8 cellular contexts compared by ENCODE assay signal in genomic region chr13:52450012-52450792, GRCh38. TPM values are rescaled to one million over a fixed set of nuclear protein-coding genes. Genes with fewer than 3 reads are reported as not detected.
A peak's percentile ranks its signal among the peaks of the same experiment; 100 is the strongest.
DNase-seq lines count a peak whose midpoint lies in the region; ATAC-seq and TF ChIP-seq lines count a peak whose summit lies in the region.

VPS36 (minus strand) TSS chr13:52450634; CDS start chr13:52450594, 40 bp downstream.

- intact Hi-C loops in PC-3 (cut with micrococcal nuclease): loop anchor here (1.0 to 2.0 kb wide), 2 partner anchors 51 to 107 kb away; no protein-coding TSS in a partner anchor

- peak; percentile 88 for TF ChIP-seq CTCF in PC-3 (conservative IDR thresholded peaks at IDR 0.05; ENCODE audit: low read depth, low read length)

- ATAC-seq in GM21576 (IDR thresholded peaks at IDR 0.05; ENCODE audit: unreplicated experiment): peak; percentile 54
- ATAC-seq in PC-3: peak; percentile 80

- peaks cover 48% of the 10 kb centered on the region for H3K79me2 ChIP-seq in PC-3 (ENCODE audit: low read length)

- peak within 1 kb of the TSS; percentile 92 for H3K9ac ChIP-seq in PC-3 (ENCODE audit: low read length)
- H3K9ac ChIP-seq in mucosa of stomach (ENCODE audit: low read length): peak within 1 kb of the TSS; percentile 96

- H3K4me3 ChIP-seq in Jurkat, Clone E6-1 (ENCODE audit: low read length): peak within 1 kb of the TSS; percentile 91
- H3K4me3 ChIP-seq in PC-3 (ENCODE audit: low read length) (peak within 1 kb of the TSS; percentile 99), mucosa of stomach (ENCODE audit: low read length) (peak within 1 kb of the TSS; percentile 86)

- peak; percentile 92 for TF ChIP-seq POLR2A in erythroblast (IDR thresholded peaks at IDR 0.05; ENCODE audit: low read length)

- CTCF ChIA-PET in PC-3 (lab: Charles Lee): interaction anchor here (0.6 to 1.8 kb wide), 9 partner anchors 12 to 304 kb away, joined by 3 to 11 read pairs (median 3); no protein-coding TSS in a partner anchor

- BruUV-seq in PC-3 (replicated peaks; lab: Mats Ljungman, UMichigan): no TSS peak

- H3K36me3 ChIP-seq in PC-3 (ENCODE audit: low read depth, low read length) (no peaks in the 10 kb centered on the region; the same call in 1 of the 2 replicates), mucosa of stomach (ENCODE audit: control insufficient read depth, insufficient read depth, low read length) (no peaks in the 10 kb centered on the region)

- POLR2A ChIA-PET in PC-3 (lab: Charles Lee; ENCODE audit: unreplicated experiment): no interaction called here

- H3K9me2 ChIP-seq in PC-3 (replicated peaks; ENCODE audit: low read length): no peaks in the 10 kb centered on the region

- H3K9me3 ChIP-seq in PC-3 (ENCODE audit: low read length): no peaks in the 10 kb centered on the region
- H3K9me3 ChIP-seq in mucosa of stomach (ENCODE audit: control insufficient read depth, low read length): no peaks in the 10 kb centered on the region

- H3K4me2 ChIP-seq in PC-3 (ENCODE audit: low read length): peak within 1 kb of the TSS; percentile 92

- peak; percentile 97 for DNase-seq in DMS53 (lab: John Stamatoyannopoulos, UW)
- peak; percentile 85 for DNase-seq in Jurkat, Clone E6-1 (ENCODE audit: low read depth, low spot score)
- DNase-seq in PC-3: peak; percentile 92
- peak; percentile 96 for DNase-seq in activated T-cell treated with anti-CD3 and anti-CD28 coated beads, Interleukin-2, amount 50 U/mL, for 1 hour
- peak; percentile 96 to 99 for DNase-seq in erythroblast (lab: John Stamatoyannopoulos, UW)
- peak; percentile 87 to 92 for DNase-seq in stimulated activated CD8-positive, alpha-beta memory T cell treated with anti-CD3 and anti-CD28 coated beads, Interleukin-7, amount 100 ng/mL, for 1 hour (ENCODE audit: low read depth in 2 of 2)

- H4K20me1 ChIP-seq in PC-3 (ENCODE audit: low read length): 0 out of 2 replicates have a peak, but pooled peaks cover 5% of the 10 kb centered on the region

- H3K4me1 ChIP-seq in PC-3 (ENCODE audit: insufficient read depth, low read length) (peaks cover 16% of the 10 kb centered on the region; the same call in 1 of the 2 replicates), mucosa of stomach (ENCODE audit: control insufficient read depth, insufficient read depth, low read length) (peaks cover 11% of the 10 kb centered on the region)

- peak within 1 kb of the TSS; percentile 49 for H3K27ac ChIP-seq in PC-3 (ENCODE audit: low read length)

- H3K27me3 ChIP-seq in PC-3 (ENCODE audit: low read length): no peaks in the 10 kb centered on the region
- no peaks in the 10 kb centered on the region for H3K27me3 ChIP-seq in mucosa of stomach (ENCODE audit: control insufficient read depth, insufficient read depth, low read length)

- H3F3A ChIP-seq in PC-3 (ENCODE audit: low read length, unreplicated experiment): no peaks in the 10 kb centered on the region

- peak within 1 kb of the TSS; percentile 91 for H2AFZ ChIP-seq in PC-3 (ENCODE audit: low read length)

RNA-seq across cellular contexts. Expression of gene VPS36, which starts in this region (rescaled TPM):
- polyA plus RNA-seq in Jurkat, Clone E6-1 (2012; ENCODE audit: insufficient read depth, insufficient read length): 32.8 TPM
- 10.1 and 11.1 TPM in 2 replicates for total RNA-seq in PC-3 (2014; rRNA removed)

Comparison
In these comparisons a context has a peak if more than half of its experiments do, and no peak if none do; other contexts are left out.
1. Peak in every context shown above with its lines: DNase-seq, ATAC-seq, H3K4me3 ChIP-seq and H3K27ac ChIP-seq.